2 cellular contexts compared by ENCODE assay signal in the genomic region with DNA sequence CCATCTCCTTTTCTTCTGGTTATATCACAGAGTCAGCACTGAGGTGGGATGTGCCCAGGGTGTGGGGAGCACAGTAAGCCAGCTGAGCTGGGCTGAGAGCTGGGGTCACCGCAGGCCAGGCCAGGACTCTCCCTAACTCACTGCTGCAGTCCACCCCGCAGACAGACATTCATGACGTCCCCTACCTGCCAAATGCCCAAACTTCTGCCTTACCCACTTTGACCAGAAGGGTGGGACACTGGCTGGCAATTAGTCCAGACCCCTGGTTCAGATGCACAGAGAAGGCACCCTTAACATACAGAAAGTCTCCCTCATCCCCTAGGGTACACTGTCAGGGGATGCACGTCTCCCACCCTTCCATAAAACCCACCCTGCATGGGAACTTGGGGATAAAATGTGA.
TF ChIP-seq lines count a peak whose summit lies in the region.

No MANE protein-coding gene starts in this region.

TF ChIP-seq in GM23338, 12 proteins besides CTCF, POLR2A, EP300 and RAD21 (continued from another document and continues in another):
- TF ChIP-seq CREB1 (CRISPR knock-in tag; IDR thresholded peaks at IDR 0.05; ENCODE audit: low read depth) (no peak), JUNB (IDR thresholded peaks at IDR 0.05; ENCODE audit: unreplicated experiment) (no peak), ZNF331 (CRISPR knock-in tag; IDR thresholded peaks at IDR 0.05; ENCODE audit: low read depth) (no peak), POLR2AphosphoS5 (IDR thresholded peaks at IDR 0.05; ENCODE audit: low read depth) (no peak), STAT1 (IDR thresholded peaks at IDR 0.05; ENCODE audit: unreplicated experiment) (no peak), EZH2 (IDR thresholded peaks at IDR 0.05; ENCODE audit: low read depth, unreplicated experiment) (no peak), EZH2phosphoT487 (IDR thresholded peaks at IDR 0.05; ENCODE audit: unreplicated experiment) (no peak)
- TF ChIP-seq, protein P1, sequence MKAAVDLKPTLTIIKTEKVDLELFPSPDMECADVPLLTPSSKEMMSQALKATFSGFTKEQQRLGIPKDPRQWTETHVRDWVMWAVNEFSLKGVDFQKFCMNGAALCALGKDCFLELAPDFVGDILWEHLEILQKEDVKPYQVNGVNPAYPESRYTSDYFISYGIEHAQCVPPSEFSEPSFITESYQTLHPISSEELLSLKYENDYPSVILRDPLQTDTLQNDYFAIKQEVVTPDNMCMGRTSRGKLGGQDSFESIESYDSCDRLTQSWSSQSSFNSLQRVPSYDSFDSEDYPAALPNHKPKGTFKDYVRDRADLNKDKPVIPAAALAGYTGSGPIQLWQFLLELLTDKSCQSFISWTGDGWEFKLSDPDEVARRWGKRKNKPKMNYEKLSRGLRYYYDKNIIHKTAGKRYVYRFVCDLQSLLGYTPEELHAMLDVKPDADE (IDR thresholded peaks at IDR 0.05): no peak
- TF ChIP-seq, protein P2, sequence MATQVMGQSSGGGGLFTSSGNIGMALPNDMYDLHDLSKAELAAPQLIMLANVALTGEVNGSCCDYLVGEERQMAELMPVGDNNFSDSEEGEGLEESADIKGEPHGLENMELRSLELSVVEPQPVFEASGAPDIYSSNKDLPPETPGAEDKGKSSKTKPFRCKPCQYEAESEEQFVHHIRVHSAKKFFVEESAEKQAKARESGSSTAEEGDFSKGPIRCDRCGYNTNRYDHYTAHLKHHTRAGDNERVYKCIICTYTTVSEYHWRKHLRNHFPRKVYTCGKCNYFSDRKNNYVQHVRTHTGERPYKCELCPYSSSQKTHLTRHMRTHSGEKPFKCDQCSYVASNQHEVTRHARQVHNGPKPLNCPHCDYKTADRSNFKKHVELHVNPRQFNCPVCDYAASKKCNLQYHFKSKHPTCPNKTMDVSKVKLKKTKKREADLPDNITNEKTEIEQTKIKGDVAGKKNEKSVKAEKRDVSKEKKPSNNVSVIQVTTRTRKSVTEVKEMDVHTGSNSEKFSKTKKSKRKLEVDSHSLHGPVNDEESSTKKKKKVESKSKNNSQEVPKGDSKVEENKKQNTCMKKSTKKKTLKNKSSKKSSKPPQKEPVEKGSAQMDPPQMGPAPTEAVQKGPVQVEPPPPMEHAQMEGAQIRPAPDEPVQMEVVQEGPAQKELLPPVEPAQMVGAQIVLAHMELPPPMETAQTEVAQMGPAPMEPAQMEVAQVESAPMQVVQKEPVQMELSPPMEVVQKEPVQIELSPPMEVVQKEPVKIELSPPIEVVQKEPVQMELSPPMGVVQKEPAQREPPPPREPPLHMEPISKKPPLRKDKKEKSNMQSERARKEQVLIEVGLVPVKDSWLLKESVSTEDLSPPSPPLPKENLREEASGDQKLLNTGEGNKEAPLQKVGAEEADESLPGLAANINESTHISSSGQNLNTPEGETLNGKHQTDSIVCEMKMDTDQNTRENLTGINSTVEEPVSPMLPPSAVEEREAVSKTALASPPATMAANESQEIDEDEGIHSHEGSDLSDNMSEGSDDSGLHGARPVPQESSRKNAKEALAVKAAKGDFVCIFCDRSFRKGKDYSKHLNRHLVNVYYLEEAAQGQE (IDR thresholded peaks at IDR 0.05; ENCODE audit: unreplicated experiment): no peak
- TF ChIP-seq, protein P3, sequence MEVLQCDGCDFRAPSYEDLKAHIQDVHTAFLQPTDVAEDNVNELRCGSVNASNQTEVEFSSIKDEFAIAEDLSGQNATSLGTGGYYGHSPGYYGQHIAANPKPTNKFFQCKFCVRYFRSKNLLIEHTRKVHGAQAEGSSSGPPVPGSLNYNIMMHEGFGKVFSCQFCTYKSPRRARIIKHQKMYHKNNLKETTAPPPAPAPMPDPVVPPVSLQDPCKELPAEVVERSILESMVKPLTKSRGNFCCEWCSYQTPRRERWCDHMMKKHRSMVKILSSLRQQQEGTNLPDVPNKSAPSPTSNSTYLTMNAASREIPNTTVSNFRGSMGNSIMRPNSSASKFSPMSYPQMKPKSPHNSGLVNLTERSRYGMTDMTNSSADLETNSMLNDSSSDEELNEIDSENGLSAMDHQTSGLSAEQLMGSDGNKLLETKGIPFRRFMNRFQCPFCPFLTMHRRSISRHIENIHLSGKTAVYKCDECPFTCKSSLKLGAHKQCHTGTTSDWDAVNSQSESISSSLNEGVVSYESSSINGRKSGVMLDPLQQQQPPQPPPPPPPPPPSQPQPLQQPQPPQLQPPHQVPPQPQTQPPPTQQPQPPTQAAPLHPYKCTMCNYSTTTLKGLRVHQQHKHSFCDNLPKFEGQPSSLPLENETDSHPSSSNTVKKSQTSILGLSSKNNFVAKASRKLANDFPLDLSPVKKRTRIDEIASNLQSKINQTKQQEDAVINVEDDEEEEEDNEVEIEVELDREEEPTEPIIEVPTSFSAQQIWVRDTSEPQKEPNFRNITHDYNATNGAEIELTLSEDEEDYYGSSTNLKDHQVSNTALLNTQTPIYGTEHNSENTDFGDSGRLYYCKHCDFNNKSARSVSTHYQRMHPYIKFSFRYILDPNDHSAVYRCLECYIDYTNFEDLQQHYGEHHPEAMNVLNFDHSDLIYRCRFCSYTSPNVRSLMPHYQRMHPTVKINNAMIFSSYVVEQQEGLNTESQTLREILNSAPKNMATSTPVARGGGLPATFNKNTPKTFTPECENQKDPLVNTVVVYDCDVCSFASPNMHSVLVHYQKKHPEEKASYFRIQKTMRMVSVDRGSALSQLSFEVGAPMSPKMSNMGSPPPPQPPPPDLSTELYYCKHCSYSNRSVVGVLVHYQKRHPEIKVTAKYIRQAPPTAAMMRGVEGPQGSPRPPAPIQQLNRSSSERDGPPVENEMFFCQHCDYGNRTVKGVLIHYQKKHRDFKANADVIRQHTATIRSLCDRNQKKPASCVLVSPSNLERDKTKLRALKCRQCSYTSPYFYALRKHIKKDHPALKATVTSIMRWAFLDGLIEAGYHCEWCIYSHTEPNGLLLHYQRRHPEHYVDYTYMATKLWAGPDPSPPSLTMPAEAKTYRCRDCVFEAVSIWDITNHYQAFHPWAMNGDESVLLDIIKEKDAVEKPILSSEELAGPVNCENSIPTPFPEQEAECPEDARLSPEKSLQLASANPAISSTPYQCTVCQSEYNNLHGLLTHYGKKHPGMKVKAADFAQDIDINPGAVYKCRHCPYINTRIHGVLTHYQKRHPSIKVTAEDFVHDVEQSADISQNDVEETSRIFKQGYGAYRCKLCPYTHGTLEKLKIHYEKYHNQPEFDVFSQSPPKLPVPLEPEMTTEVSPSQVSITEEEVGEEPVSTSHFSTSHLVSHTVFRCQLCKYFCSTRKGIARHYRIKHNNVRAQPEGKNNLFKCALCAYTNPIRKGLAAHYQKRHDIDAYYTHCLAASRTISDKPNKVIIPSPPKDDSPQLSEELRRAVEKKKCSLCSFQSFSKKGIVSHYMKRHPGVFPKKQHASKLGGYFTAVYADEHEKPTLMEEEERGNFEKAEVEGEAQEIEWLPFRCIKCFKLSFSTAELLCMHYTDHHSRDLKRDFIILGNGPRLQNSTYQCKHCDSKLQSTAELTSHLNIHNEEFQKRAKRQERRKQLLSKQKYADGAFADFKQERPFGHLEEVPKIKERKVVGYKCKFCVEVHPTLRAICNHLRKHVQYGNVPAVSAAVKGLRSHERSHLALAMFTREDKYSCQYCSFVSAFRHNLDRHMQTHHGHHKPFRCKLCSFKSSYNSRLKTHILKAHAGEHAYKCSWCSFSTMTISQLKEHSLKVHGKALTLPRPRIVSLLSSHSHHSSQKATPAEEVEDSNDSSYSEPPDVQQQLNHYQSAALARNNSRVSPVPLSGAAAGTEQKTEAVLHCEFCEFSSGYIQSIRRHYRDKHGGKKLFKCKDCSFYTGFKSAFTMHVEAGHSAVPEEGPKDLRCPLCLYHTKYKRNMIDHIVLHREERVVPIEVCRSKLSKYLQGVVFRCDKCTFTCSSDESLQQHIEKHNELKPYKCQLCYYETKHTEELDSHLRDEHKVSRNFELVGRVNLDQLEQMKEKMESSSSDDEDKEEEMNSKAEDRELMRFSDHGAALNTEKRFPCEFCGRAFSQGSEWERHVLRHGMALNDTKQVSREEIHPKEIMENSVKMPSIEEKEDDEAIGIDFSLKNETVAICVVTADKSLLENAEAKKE (CRISPR knock-in tag; IDR thresholded peaks at IDR 0.05): no peak

TF ChIP-seq in GM12878, 131 proteins besides CTCF, POLR2A, EP300 and RAD21 (continued from another document):
- no peak for TF ChIP-seq CBX5 (IDR thresholded peaks at IDR 0.05; ENCODE audit: low read depth)
- no peak for TF ChIP-seq ZNF384 (IDR thresholded peaks at IDR 0.05; ENCODE audit: borderline replicate concordance, low read depth, low read length)
- TF ChIP-seq ASH2L (IDR thresholded peaks at IDR 0.05; ENCODE audit: borderline replicate concordance, low read depth): no peak
- no peak for TF ChIP-seq BACH1 (IDR thresholded peaks at IDR 0.05; ENCODE audit: borderline replicate concordance)
- TF ChIP-seq SRF (IDR thresholded peaks at IDR 0.05; ENCODE audit: low read depth in 2 of 2, low read length in 2 of 2): no peak
- no peak for TF ChIP-seq FOXK2 (IDR thresholded peaks at IDR 0.05)
- no peak for TF ChIP-seq STAT3 (IDR thresholded peaks at IDR 0.05; ENCODE audit: low read depth, low read length)
- no peak for TF ChIP-seq JUNB (IDR thresholded peaks at IDR 0.05)
- no peak for TF ChIP-seq USF2 (IDR thresholded peaks at IDR 0.05; ENCODE audit: borderline replicate concordance, low read depth, low read length)
- TF ChIP-seq, protein P2 (IDR thresholded peaks at IDR 0.05; ENCODE audit: low read depth, low read length): no peak
